In the genomic region with DNA sequence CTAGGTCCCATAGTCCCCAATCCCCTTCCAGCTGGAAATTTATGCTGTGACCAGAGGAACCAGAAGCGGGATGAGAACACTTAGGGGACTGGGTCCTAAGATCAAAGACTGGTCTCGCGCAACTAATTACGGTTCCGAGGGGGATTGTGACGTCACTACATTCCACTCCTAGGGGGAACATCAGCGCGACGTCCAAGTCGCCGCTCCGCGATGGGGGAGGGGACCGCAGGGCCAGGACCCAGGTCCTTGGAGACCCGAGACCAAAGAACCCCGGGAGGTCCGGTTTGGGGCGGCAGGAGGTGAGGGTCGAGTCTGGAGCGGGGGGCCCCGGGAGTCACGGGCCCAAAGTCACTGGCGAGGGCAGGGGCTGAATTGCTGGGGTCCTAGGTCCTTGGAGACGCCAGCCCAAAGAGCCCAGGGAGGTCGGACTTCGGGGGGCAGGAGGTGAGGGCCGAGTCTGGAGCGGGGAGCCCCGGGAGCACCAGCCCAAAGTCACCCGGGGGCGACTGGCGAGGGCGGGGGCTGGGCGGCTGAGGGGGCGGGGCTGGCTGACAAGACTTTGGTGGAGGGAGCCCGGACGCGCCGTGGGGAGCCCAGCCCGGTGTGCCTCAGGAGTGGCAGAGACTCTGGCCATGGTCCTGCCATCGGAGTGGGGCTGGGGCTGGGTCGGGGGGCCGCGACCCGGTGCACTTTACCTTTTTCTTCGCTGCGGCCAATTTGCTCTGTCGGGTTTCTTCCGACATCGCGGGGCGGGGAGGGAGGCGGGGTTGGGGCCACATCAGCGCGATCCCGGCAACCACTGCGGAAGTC, we compare ENCODE assay signal across 8 cellular contexts. TPM values are rescaled to one million over a fixed set of nuclear protein-coding genes. Genes with fewer than 3 reads are reported as not detected.
DNase-seq lines count a peak whose midpoint lies in the region; ATAC-seq and TF ChIP-seq lines count a peak whose summit lies in the region.

GOLGA2 (minus strand) TSS at position 810 of the 810 bp plus-strand sequence; CDS start at position 779, 31 bp downstream.

- peak within 1 kb of the TSS; percentile 96 for H3K27ac Mint-ChIP-seq in T-helper 1 cell treated with Interleukin-12 subunit alpha and Interleukin-12 subunit beta and Interleukin-4 antibody, amounts not matched to agents 30 μg/mL and 1 μg/mL, for 36 hours

- no peaks in the 10 kb centered on the region for H3K27me3 ChIP-seq in uterus

- TF ChIP-seq CTCF in uterus (IDR thresholded peaks at IDR 0.05), result no peak

- H3K4me1 ChIP-seq in uterus, result peaks cover 0 to 5% of the 10 kb centered on the region in 2 donors

- no peaks in the 10 kb centered on the region for H3K9me3 Mint-ChIP-seq in T-helper 1 cell treated with Interleukin-12 subunit alpha and Interleukin-12 subunit beta and Interleukin-4 antibody, amounts not matched to agents 30 μg/mL and 1 μg/mL, for 36 hours

- DNase-seq in COLO668 (lab: John Stamatoyannopoulos, UW; ENCODE audit: unreplicated experiment), result peak; percentile 15
- DNase-seq in epithelial cell of prostate (ENCODE audit: low read depth, low spot score), result no peak
- DNase-seq in mucosa of gallbladder (ENCODE audit: low spot score), result peak; percentile 17
- peak; percentile 46 to 62 for DNase-seq in uterus
- DNase-seq in activated CD8-positive, alpha-beta memory T cell treated with anti-CD3 and anti-CD28 coated beads, Interleukin-2, amount 50 U/mL, for 48 hours, result no peak

- H3K4me3 Mint-ChIP-seq in T-helper 1 cell treated with Interleukin-12 subunit alpha and Interleukin-12 subunit beta and Interleukin-4 antibody, amounts not matched to agents 30 μg/mL and 1 μg/mL, for 36 hours, result peak within 1 kb of the TSS; percentile 92

- H3K27ac ChIP-seq in epithelial cell of prostate (peak within 1 kb of the TSS; percentile 64), uterus (peak within 1 kb of the TSS; percentile 89 to 94)

- no peaks in the 10 kb centered on the region for H3K36me3 ChIP-seq in uterus

- H3K4me1 Mint-ChIP-seq in T-helper 1 cell treated with Interleukin-12 subunit alpha and Interleukin-12 subunit beta and Interleukin-4 antibody, amounts not matched to agents 30 μg/mL and 1 μg/mL, for 36 hours (ENCODE audit: low read depth), result peaks cover 41% of the 10 kb centered on the region

- intact Hi-C loops in uterus (cut with DNase I; ENCODE audit: low total_unique reads), result no loop called here

- peaks cover 14% of the 10 kb centered on the region for H3K36me3 Mint-ChIP-seq in T-helper 1 cell treated with Interleukin-12 subunit alpha and Interleukin-12 subunit beta and Interleukin-4 antibody, amounts not matched to agents 30 μg/mL and 1 μg/mL, for 36 hours (ENCODE audit: low read depth)

- H3K4me3 ChIP-seq in uterus, result peak within 1 kb of the TSS; percentile 81 to 93

- H3K9me3 ChIP-seq in uterus, result no peaks in the 10 kb centered on the region

- H3K27me3 Mint-ChIP-seq in T-helper 1 cell treated with Interleukin-12 subunit alpha and Interleukin-12 subunit beta and Interleukin-4 antibody, amounts not matched to agents 30 μg/mL and 1 μg/mL, for 36 hours (ENCODE audit: low read depth), result no peaks in the 10 kb centered on the region

- no peak for TF ChIP-seq POLR2A in uterus (IDR thresholded peaks at IDR 0.05)

- ATAC-seq in GM19025 (IDR thresholded peaks at IDR 0.05; ENCODE audit: low read depth, unreplicated experiment) (peak; percentile 48), HG03103 (IDR thresholded peaks at IDR 0.05; ENCODE audit: low read depth, unreplicated experiment) (peak; percentile 47)

RNA-seq across cellular contexts. Expression of gene GOLGA2, which starts in this region (rescaled TPM):
- total RNA-seq in mucosa of gallbladder (117 TPM), uterus (100 to 1,000 TPM in 2 of 4 donors, 10 to 100 TPM in 2; 18.4 to 174 (median 89.9) TPM)

Comparison
In these comparisons a context has a peak if more than half of its experiments do, and no peak if none do; other contexts are left out.
1. DNase-seq: peak in COLO668 (single experiment), mucosa of gallbladder (single experiment) and uterus (2 of 2); none in epithelial cell of prostate (single experiment) and activated CD8-positive, alpha-beta memory T cell treated with anti-CD3 and anti-CD28 coated beads, Interleukin-2, amount 50 U/mL, for 48 hours (single experiment).